10 cellular contexts compared by ENCODE assay signal in the genomic region with DNA sequence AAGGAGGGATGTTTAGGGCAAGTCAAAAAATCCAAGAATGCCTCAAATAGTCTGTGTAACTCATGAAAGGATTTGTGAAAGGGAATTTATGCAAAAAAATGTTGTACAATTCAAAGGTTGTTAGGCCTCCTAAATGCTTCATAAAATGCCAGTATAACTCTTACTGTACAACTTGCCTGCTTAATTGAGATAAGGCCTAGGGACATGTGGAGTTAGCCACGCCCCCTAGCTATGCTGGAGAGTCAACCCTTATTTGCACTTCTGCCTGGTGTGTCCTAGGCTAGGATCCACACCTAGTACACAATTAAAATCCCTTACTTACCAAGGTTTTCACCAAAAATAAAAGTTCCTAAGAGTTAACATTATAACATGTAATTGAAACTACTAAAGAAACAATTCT.
"Had no signal": no experiment of that assay in that cellular context is flagged by ENCODE, and none has a peak within 500 bp of the region (broad histone marks: within the 10 kb centered on the region; RNA-seq: fewer than 3 reads in every experiment).

No MANE protein-coding gene starts in this region.

- H3K4me3 ChIP-seq: GM23248, HAP-1 had no signal

- H3K36me3 ChIP-seq: HAP-1 had no signal

- H3K9ac ChIP-seq: GM23248 had no signal

- H3K27ac ChIP-seq: GM23248, HL-60 had no signal

- ATAC-seq: HCT116 had no signal

- DNase-seq: GM23248, GOT3, H7, HFFc6, IMR-90, KBM-7 had no signal

- H2AFZ ChIP-seq: GM23248 had no signal

- H3K4me1 ChIP-seq: HAP-1 had no signal

- FAIRE-seq: HTR-8/SVneo had no signal

- H3K9me3 ChIP-seq: HAP-1 had no signal
